Comparison of ENCODE assay signal across 27 cellular contexts in the genomic region with DNA sequence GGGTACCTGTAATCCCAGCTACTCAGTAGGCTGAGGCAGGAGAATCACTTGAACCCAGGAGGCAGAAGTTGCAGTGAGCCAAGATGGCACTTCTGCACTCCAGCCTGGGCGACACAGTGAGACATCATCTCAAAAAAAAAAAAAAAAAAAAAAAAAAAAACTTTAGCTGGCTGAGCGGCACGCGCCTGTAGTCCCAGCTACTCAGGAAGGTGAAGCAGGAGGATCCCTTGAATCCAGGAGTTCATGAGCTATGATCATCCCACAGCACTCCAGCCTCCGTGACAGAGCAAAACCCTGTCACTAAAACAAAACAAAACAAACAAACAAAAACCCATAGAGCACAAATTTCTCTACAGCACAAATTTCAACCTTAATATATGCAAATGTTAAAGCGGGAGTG. TPM values are rescaled to one million over a fixed set of nuclear protein-coding genes. Genes with fewer than 3 reads are reported as not detected.
A peak's percentile ranks its signal among the peaks of the same experiment; 100 is the strongest.
DNase-seq lines count a peak whose midpoint lies in the region; ATAC-seq and TF ChIP-seq lines count a peak whose summit lies in the region.
"Had no signal": no experiment of that assay in that cellular context is flagged by ENCODE, and none has a peak within 500 bp of the region (broad histone marks: within the 10 kb centered on the region; RNA-seq: fewer than 3 reads in every experiment).

No MANE protein-coding gene starts in this region.

- 57 to 70% methylated on average over 1 to 5 of the region's 6 CpGs for WGBS in gastroesophageal sphincter (ENCODE audit: low coverage in 1 of 2), 2 donors

- no peaks in the 10 kb centered on the region for H3K36me3 ChIP-seq in DOHH2 (ENCODE audit: control insufficient read depth, low read length)
- no peaks in the 10 kb centered on the region for H3K36me3 ChIP-seq in naive thymus-derived CD4-positive, alpha-beta T cell (ENCODE audit: control insufficient read depth in 2 of 3, insufficient read depth in 3 of 3, low read length in 3 of 3)
- no peaks in the 10 kb centered on the region for H3K36me3 ChIP-seq in gastroesophageal sphincter
- H3K36me3 ChIP-seq: colonic mucosa, SJSA1 had no signal

- no peaks in the 10 kb centered on the region for H3K9me2 ChIP-seq in DOHH2 (replicated peaks; ENCODE audit: control insufficient read depth, low read length)

- no peak for ATAC-seq in activated B cell treated with CpG ODN at 0.5 μM for 24 hours (ENCODE audit: low read depth)
- ATAC-seq in naive thymus-derived CD4-positive, alpha-beta T cell = no peak
- ATAC-seq in gastroesophageal sphincter = no peak
- ATAC-seq: HCT116, HepG2 had no signal

- no peak for TF ChIP-seq POLR2A in gastroesophageal sphincter (IDR thresholded peaks at IDR 0.05)

- H3K4me3 ChIP-seq in DOHH2 (ENCODE audit: low read length) (no peak overlapping the region), gastroesophageal sphincter (no peak overlapping the region)
- H3K4me3 ChIP-seq in naive thymus-derived CD4-positive, alpha-beta T cell (ENCODE audit: low read length) = no peak overlapping the region
- H3K4me3 ChIP-seq: colonic mucosa, SJSA1 had no signal

- H4K20me1 ChIP-seq in DOHH2 (ENCODE audit: control insufficient read depth, insufficient read depth, low read depth, low read length) = no peaks in the 10 kb centered on the region

- no peaks in the 10 kb centered on the region for H3K79me2 ChIP-seq in DOHH2 (ENCODE audit: control insufficient read depth, low read length)
- H3K79me2 ChIP-seq: parathyroid adenoma had no signal

- H3K27me3 ChIP-seq in DOHH2 (ENCODE audit: control insufficient read depth, low read length) (no peaks in the 10 kb centered on the region), gastroesophageal sphincter (no peaks in the 10 kb centered on the region)
- no peaks in the 10 kb centered on the region for H3K27me3 ChIP-seq in naive thymus-derived CD4-positive, alpha-beta T cell (ENCODE audit: control insufficient read depth in 2 of 2, insufficient read depth in 2 of 2, low read length in 2 of 2)
- H3K27me3 ChIP-seq: colonic mucosa, SJSA1 had no signal

- H3K4me2 ChIP-seq in DOHH2 (ENCODE audit: low read length) = no peak overlapping the region

- peaks cover 3% of the 10 kb centered on the region for H3K27me3 Mint-ChIP-seq in activated CD4-positive, alpha-beta T cell treated with anti-CD3 and anti-CD28 coated beads, Interleukin-2, amount 10 ng/mL, durations not matched to agents 7 days and 5 days
- no peaks in the 10 kb centered on the region for H3K27me3 Mint-ChIP-seq in activated B cell treated with CpG ODN at 0.5 μM for 24 hours
- H3K27me3 Mint-ChIP-seq in naive thymus-derived CD4-positive, alpha-beta T cell = no peaks in the 10 kb centered on the region

- TF ChIP-seq EP300 in gastroesophageal sphincter (IDR thresholded peaks at IDR 0.05) = no peak

- no peaks in the 10 kb centered on the region for H3K9me3 ChIP-seq in DOHH2 (ENCODE audit: control insufficient read depth, insufficient read depth, low read length)
- no peaks in the 10 kb centered on the region for H3K9me3 ChIP-seq in naive thymus-derived CD4-positive, alpha-beta T cell (ENCODE audit: control insufficient read depth in 2 of 3, low read length in 3 of 3)
- peaks cover 0 to 8% (median 0%) of the 10 kb centered on the region in 3 donors for H3K9me3 ChIP-seq in gastroesophageal sphincter
- H3K9me3 ChIP-seq: colonic mucosa, SJSA1 had no signal

- no peak overlapping the region for H3K4me3 Mint-ChIP-seq in activated CD4-positive, alpha-beta T cell treated with anti-CD3 and anti-CD28 coated beads, Interleukin-2, amount 10 ng/mL, durations not matched to agents 7 days and 5 days
- H3K4me3 Mint-ChIP-seq in activated B cell treated with CpG ODN at 0.5 μM for 24 hours = no peak overlapping the region
- peak overlapping the region in 4 of 10 donors; percentile 22 to 42 (median 32) for H3K4me3 Mint-ChIP-seq in naive thymus-derived CD4-positive, alpha-beta T cell
- H3K4me3 Mint-ChIP-seq: neural crest cell had no signal

- peak overlapping the region; percentile 76 for H3K27ac Mint-ChIP-seq in activated CD4-positive, alpha-beta T cell treated with anti-CD3 and anti-CD28 coated beads, Interleukin-2, amount 10 ng/mL, durations not matched to agents 7 days and 5 days
- peak overlapping the region; percentile 32 for H3K27ac Mint-ChIP-seq in activated B cell treated with CpG ODN at 0.5 μM for 24 hours
- H3K27ac Mint-ChIP-seq in naive thymus-derived CD4-positive, alpha-beta T cell = peak overlapping the region in 7 of 9 donors; percentile 45 to 83 (median 73)
- H3K27ac Mint-ChIP-seq: activated T-helper 2 cell treated with anti-CD3 and anti-CD28 coated beads, Interferon-gamma antibody, Interleukin-2, Interleukin-4, amounts not matched to agents 10 μg/mL and 5 μg/mL and 100 μg/mL, durations not matched to agents 14 hours and 24 hours and 36 hours had no signal

- intact Hi-C loops in activated B cell treated with CpG ODN at 0.5 μM for 24 hours (cut with micrococcal nuclease) = no loop called here
- intact Hi-C loops in naive thymus-derived CD4-positive, alpha-beta T cell (cut with micrococcal nuclease) = no loop called here

- peaks cover 4% of the 10 kb centered on the region for H3K36me3 Mint-ChIP-seq in activated CD4-positive, alpha-beta T cell treated with anti-CD3 and anti-CD28 coated beads, Interleukin-2, amount 10 ng/mL, durations not matched to agents 7 days and 5 days (ENCODE audit: low read depth)
- no peaks in the 10 kb centered on the region for H3K36me3 Mint-ChIP-seq in activated B cell treated with CpG ODN at 0.5 μM for 24 hours (ENCODE audit: low read depth)
- peaks cover 0 to 7% (median 0%) of the 10 kb centered on the region in 5 donors for H3K36me3 Mint-ChIP-seq in naive thymus-derived CD4-positive, alpha-beta T cell

- peaks cover 7% of the 10 kb centered on the region for H3K9me3 Mint-ChIP-seq in activated CD4-positive, alpha-beta T cell treated with anti-CD3 and anti-CD28 coated beads, Interleukin-2, amount 10 ng/mL, durations not matched to agents 7 days and 5 days
- H3K9me3 Mint-ChIP-seq in activated B cell treated with CpG ODN at 0.5 μM for 24 hours = no peaks in the 10 kb centered on the region
- H3K9me3 Mint-ChIP-seq in naive thymus-derived CD4-positive, alpha-beta T cell = peaks cover 0 to 7% (median 0%) of the 10 kb centered on the region in 11 donors
- H3K9me3 Mint-ChIP-seq: neural crest cell had no signal

- CTCF ChIA-PET in activated CD4-positive, alpha-beta T cell treated with anti-CD3 and anti-CD28 coated beads, Interleukin-2, amount 10 ng/mL, durations not matched to agents 7 days and 5 days (lab: Charles Lee) = interaction anchor here (0.8 kb wide), 1 partner anchor 14 kb away, joined by 3 read pairs; no protein-coding TSS in a partner anchor
- CTCF ChIA-PET in activated B cell treated with CpG ODN at 0.5 μM for 24 hours (lab: Charles Lee) = no interaction called here
- CTCF ChIA-PET in naive thymus-derived CD4-positive, alpha-beta T cell (lab: Charles Lee) = no interaction called here

- POLR2A ChIA-PET in activated CD4-positive, alpha-beta T cell treated with anti-CD3 and anti-CD28 coated beads, Interleukin-2, amount 10 ng/mL, durations not matched to agents 7 days and 5 days (lab: Charles Lee) = no interaction called here
- POLR2A ChIA-PET in activated B cell treated with CpG ODN at 0.5 μM for 24 hours (lab: Charles Lee) = no interaction called here
- POLR2A ChIA-PET in naive thymus-derived CD4-positive, alpha-beta T cell (lab: Charles Lee) = no interaction called here

- H3F3A ChIP-seq in DOHH2 (ENCODE audit: control insufficient read depth, insufficient read depth) = peaks cover 7% of the 10 kb centered on the region

- H3K4me1 ChIP-seq in DOHH2 (ENCODE audit: control insufficient read depth, low read length) = peaks cover 45% of the 10 kb centered on the region
- H3K4me1 ChIP-seq in naive thymus-derived CD4-positive, alpha-beta T cell (ENCODE audit: control insufficient read depth in 2 of 2, insufficient read depth in 2 of 2, low read length in 2 of 2) = peaks cover 0 to 4% of the 10 kb centered on the region in 2 donors
- H3K4me1 ChIP-seq in gastroesophageal sphincter = peaks cover 0 to 18% (median 3%) of the 10 kb centered on the region in 3 donors
- H3K4me1 ChIP-seq: parathyroid adenoma, SJSA1 had no signal

- no peak for DNase-seq in activated CD4-positive, alpha-beta T cell treated with anti-CD3 and anti-CD28 coated beads, Interleukin-2, amount 10 ng/mL, durations not matched to agents 7 days and 5 days
- no peak for DNase-seq in activated CD4-positive, alpha-beta T cell treated with anti-CD3 and anti-CD28 coated beads for 4 hours
- DNase-seq in activated B cell treated with CpG ODN at 0.5 μM for 24 hours = no peak
- DNase-seq in naive thymus-derived CD4-positive, alpha-beta T cell = peak in 1 of 9 donors; percentile 17
- no peak for DNase-seq in dermis blood vessel endothelial cell
- DNase-seq in DMS 273 (lab: John Stamatoyannopoulos, UW; ENCODE audit: unreplicated experiment) = no peak
- DNase-seq: activated CD8-positive, alpha-beta memory T cell treated with anti-CD3 and anti-CD28 coated beads, Interleukin-2, amount 50 U/mL, for 4 hours; colonic mucosa; effector memory CD4-positive, alpha-beta T cell; erythroblast; glutamatergic neuron; left colon; NCI-H1694; NCI-H82; retina; RPMI8226; stimulated activated naive CD4-positive, alpha-beta T cell treated with Interleukin-2 at 50 U/mL for 16 hours; T-helper 1 cell had no signal

- peak overlapping the region; percentile 38; the same call in 1 of the 2 replicates for H3K27ac ChIP-seq in DOHH2 (ENCODE audit: low read depth, low read length)
- H3K27ac ChIP-seq in naive thymus-derived CD4-positive, alpha-beta T cell (ENCODE audit: low read depth, low read length) = peak overlapping the region; percentile 3
- H3K27ac ChIP-seq in gastroesophageal sphincter = no peak overlapping the region
- H3K27ac ChIP-seq: 22Rv1, colonic mucosa, parathyroid adenoma, SJSA1 had no signal

- TF ChIP-seq CTCF in DOHH2 (IDR thresholded peaks at IDR 0.05; ENCODE audit: low read depth, low read length, poor library complexity, severe bottlenecking) = no peak
- no peak for TF ChIP-seq CTCF in activated B cell treated with CpG ODN at 0.5 μM for 24 hours (IDR thresholded peaks at IDR 0.05)
- TF ChIP-seq CTCF in gastroesophageal sphincter (IDR thresholded peaks at IDR 0.05) = no peak

- peaks cover 6% of the 10 kb centered on the region for H3K4me1 Mint-ChIP-seq in activated CD4-positive, alpha-beta T cell treated with anti-CD3 and anti-CD28 coated beads, Interleukin-2, amount 10 ng/mL, durations not matched to agents 7 days and 5 days
- H3K4me1 Mint-ChIP-seq in activated B cell treated with CpG ODN at 0.5 μM for 24 hours = peaks cover 40% of the 10 kb centered on the region
- H3K4me1 Mint-ChIP-seq in naive thymus-derived CD4-positive, alpha-beta T cell = peaks cover 0 to 21% (median 11%) of the 10 kb centered on the region in 7 donors
- H3K4me1 Mint-ChIP-seq: neural crest cell had no signal

RNA-seq across cellular contexts. Expression of a gene that starts 16.5 kb away (rescaled TPM):
- 100 to 1,000 TPM; 234 to 239 TPM for total RNA-seq in activated CD4-positive, alpha-beta T cell treated with anti-CD3 and anti-CD28 coated beads, Interleukin-2, amount 10 ng/mL, durations not matched to agents 7 days and 5 days
- total RNA-seq in activated B cell treated with CpG ODN at 0.5 μM for 24 hours = 238 and 290 TPM in 2 replicates
- total RNA-seq in naive thymus-derived CD4-positive, alpha-beta T cell = 100 to 1,000 TPM in 3 of 5 experiments, 10 to 100 TPM in 2; 51.3 to 417 (median 144) TPM
- polyA plus RNA-seq in naive thymus-derived CD4-positive, alpha-beta T cell = 10 to 100 TPM; 12.6 to 23.7 TPM
- 10 to 100 TPM; 60.1 to 81.1 (median 69.6) TPM for total RNA-seq in gastroesophageal sphincter
- total RNA-seq in dermis blood vessel endothelial cell = 96.3 and 175 TPM in 2 replicates

Comparison
In these comparisons a context has a peak if more than half of its experiments do, and no peak if none do; other contexts are left out.
1. H3K27ac ChIP-seq: peak in DOHH2 (single experiment) and naive thymus-derived CD4-positive, alpha-beta T cell (single experiment); none in gastroesophageal sphincter (0 of 4).
2. Peak in every context shown above with its lines, with median percentiles within 50 percentile points of each other: H3K27ac Mint-ChIP-seq.